Comparison of ENCODE assay signal across 1 cellular context in genomic region chr2:186197955-186198354, GRCh38.
TF ChIP-seq lines count a peak whose summit lies in the region.

No MANE protein-coding gene starts in this region.

TF ChIP-seq in HepG2, 621 proteins besides CTCF, POLR2A, EP300 and RAD21 (continued from another document):
- TF ChIP-seq HNF1A (IDR thresholded peaks at IDR 0.05; ENCODE audit: low read depth), result 0 out of 2 replicates have a peak, but pooled peaks have one; percentile 19
- no peak for TF ChIP-seq HNF1A (CRISPR knock-in tag; IDR thresholded peaks at IDR 0.05; ENCODE audit: borderline replicate concordance)
- TF ChIP-seq HNF4A (CRISPR knock-in tag; IDR thresholded peaks at IDR 0.05), result peak; percentile 26; the same call in 1 of the 2 replicates
- no peak for TF ChIP-seq ZNF33B (CRISPR knock-in tag; IDR thresholded peaks at IDR 0.05)
- TF ChIP-seq ATF7 (IDR thresholded peaks at IDR 0.05), result no peak
- no peak for TF ChIP-seq ATF7 (CRISPR knock-in tag; IDR thresholded peaks at IDR 0.05)
